In genomic region chr6:83592770-83593394, GRCh38 we compare ENCODE assay signal across 8 cellular contexts.
DNase-seq lines count a peak whose midpoint lies in the region; ATAC-seq, FAIRE-seq and TF ChIP-seq lines count a peak whose summit lies in the region.

No MANE protein-coding gene starts in this region.

- no peaks in the 10 kb centered on the region for H3K79me2 ChIP-seq in endothelial cell of umbilical vein (ENCODE audit: control insufficient read depth, insufficient read depth, low read length)

- POLR2A ChIA-PET in AG04449 (lab: Yijun Ruan, JAX) (no interaction called here), endothelial cell of umbilical vein (lab: Charles Lee) (no interaction called here)

- intact Hi-C loops in endothelial cell of umbilical vein (cut with micrococcal nuclease): no loop called here

- no peaks in the 10 kb centered on the region for H3K4me1 ChIP-seq in endothelial cell of umbilical vein (ENCODE audit: control insufficient read depth, extremely low read depth, insufficient read depth, low read length)

- no peaks in the 10 kb centered on the region for H3K9me1 ChIP-seq in endothelial cell of umbilical vein (replicated peaks; ENCODE audit: control insufficient read depth, extremely low read depth, insufficient read depth, low read length)

- no peaks in the 10 kb centered on the region for H4K20me1 ChIP-seq in endothelial cell of umbilical vein (replicated peaks; ENCODE audit: control insufficient read depth, extremely low read depth, insufficient read depth, low read length)

- H3K4me3 ChIP-seq in AG04449 (ENCODE audit: low read depth, low read length) (no peak overlapping the region), NB4 (ENCODE audit: low read depth, low read length) (no peak overlapping the region), endothelial cell of umbilical vein (replicated peaks in 1 of 3; ENCODE audit: insufficient read depth in 1 of 3, low read depth in 1 of 3, low read length in 3 of 3) (no peak overlapping the region)

- H3K9me3 ChIP-seq in endothelial cell of umbilical vein (replicated peaks; ENCODE audit: control insufficient read depth, insufficient read depth, low read length): no peaks in the 10 kb centered on the region

- CTCF ChIA-PET in AG04449 (lab: Yijun Ruan, JAX) (interaction anchor here (0.8 to 1.6 kb wide), 2 partner anchors 13 to 16 kb away, joined by 3 read pairs; no protein-coding TSS in a partner anchor), endothelial cell of umbilical vein (lab: Charles Lee) (interaction anchor here (1.1 kb wide), 1 partner anchor 11 kb away, joined by 4 read pairs; no protein-coding TSS in a partner anchor)

- H3K27me3 ChIP-seq in endothelial cell of umbilical vein (ENCODE audit: control insufficient read depth in 2 of 2, insufficient read depth in 2 of 2, low read length in 2 of 2): no peaks in the 10 kb centered on the region

- no peak overlapping the region for H2AFZ ChIP-seq in endothelial cell of umbilical vein (ENCODE audit: low read depth, low read length)

- no peak overlapping the region for H3K9ac ChIP-seq in endothelial cell of umbilical vein (replicated peaks; ENCODE audit: extremely low read depth, insufficient read depth, low read length)

- no peaks in the 10 kb centered on the region for H3K27me3 Mint-ChIP-seq in mesothelial cell of epicardium (ENCODE audit: low read depth)
- no peaks in the 10 kb centered on the region for H3K27me3 Mint-ChIP-seq in activated T-cell treated with anti-CD3 and anti-CD28 coated beads, Interleukin-2, amount 50 U/mL, for 4 hours (ENCODE audit: low read depth)

- DNase-seq in AG04449 (ENCODE audit: low read depth, low spot score) (no peak), NB4 (ENCODE audit: low read depth) (peak; percentile 63), endothelial cell of umbilical vein (ENCODE audit: low read depth, low spot score) (peak; percentile 13), mesothelial cell of epicardium (ENCODE audit: low spot score in 2 of 2, unreplicated experiment in 2 of 2) (no peak), NCI-H2081 treated with DMSO at 0.1 percent for 48 hours (lab: John Stamatoyannopoulos, UW) (no peak)
- no peak for DNase-seq in activated T-cell treated with anti-CD3 and anti-CD28 coated beads, Interleukin-2, amount 50 U/mL, for 4 hours

- no TSS peak for BruUV-seq in endothelial cell of umbilical vein (replicated peaks; lab: Mats Ljungman, UMichigan)

- H3K4me2 ChIP-seq in endothelial cell of umbilical vein (ENCODE audit: insufficient read depth, low read length): no peak overlapping the region

- H3K9me3 Mint-ChIP-seq in mesothelial cell of epicardium: no peaks in the 10 kb centered on the region
- H3K9me3 Mint-ChIP-seq in activated T-cell treated with anti-CD3 and anti-CD28 coated beads, Interleukin-2, amount 50 U/mL, for 4 hours: no peaks in the 10 kb centered on the region

- H3K27ac ChIP-seq in endothelial cell of umbilical vein (ENCODE audit: insufficient read depth, low read depth, low read length): no peak overlapping the region

- no peaks in the 10 kb centered on the region for H3K36me3 ChIP-seq in endothelial cell of umbilical vein (ENCODE audit: control insufficient read depth in 2 of 2, extremely low read depth in 1 of 2, insufficient read depth in 2 of 2, low read length in 2 of 2)

- no peak overlapping the region for H3K27ac Mint-ChIP-seq in mesothelial cell of epicardium

- dilution Hi-C loops in endothelial cell of umbilical vein (cut with MboI; ENCODE audit: extremely low pct_ligation_motif_present, low sequenced_read_pairs): no loop called here

- no peaks in the 10 kb centered on the region for H3K36me3 Mint-ChIP-seq in mesothelial cell of epicardium
- no peaks in the 10 kb centered on the region for H3K36me3 Mint-ChIP-seq in activated T-cell treated with anti-CD3 and anti-CD28 coated beads, Interleukin-2, amount 50 U/mL, for 4 hours (ENCODE audit: insufficient read depth)

- ATAC-seq in GM18517 (IDR thresholded peaks at IDR 0.05; ENCODE audit: unreplicated experiment) (peak; percentile 96), HG02840 (IDR thresholded peaks at IDR 0.05; ENCODE audit: low FRiP score, unreplicated experiment) (peak; percentile 95)
- ATAC-seq in activated T-cell treated with anti-CD3 and anti-CD28 coated beads, Interleukin-2, amount 50 U/mL, for 4 hours: no peak

- H3K4me1 Mint-ChIP-seq in mesothelial cell of epicardium: peaks cover 12% of the 10 kb centered on the region
- H3K4me1 Mint-ChIP-seq in activated T-cell treated with anti-CD3 and anti-CD28 coated beads, Interleukin-2, amount 50 U/mL, for 4 hours (ENCODE audit: low read depth): no peaks in the 10 kb centered on the region

- TF ChIP-seq CTCF in AG04449 (IDR thresholded peaks at IDR 0.05; ENCODE audit: insufficient read depth, low read length, missing control alignments) (peak; percentile 59), NB4 (IDR thresholded peaks at IDR 0.05; ENCODE audit: low read depth, low read length) (peak; percentile 80), endothelial cell of umbilical vein (IDR thresholded peaks at IDR 0.05; ENCODE audit: extremely low read depth in 1 of 2, insufficient read depth in 1 of 2, low read depth in 1 of 2, low read length in 2 of 2) (peak; percentile 30 to 37), mesothelial cell of epicardium (IDR thresholded peaks at IDR 0.05; ENCODE audit: unreplicated experiment) (no peak)

- H3K4me3 Mint-ChIP-seq in mesothelial cell of epicardium: no peak overlapping the region
- H3K4me3 Mint-ChIP-seq in activated T-cell treated with anti-CD3 and anti-CD28 coated beads, Interleukin-2, amount 50 U/mL, for 4 hours: no peak overlapping the region

- peak; percentile 62 for FAIRE-seq in endothelial cell of umbilical vein (lab: Jason Lieb, UNC)

- TF ChIP-seq POLR2A in NB4 (IDR thresholded peaks at IDR 0.05; ENCODE audit: extremely low read depth, insufficient read length): no peak
- TF ChIP-seq POLR2A in endothelial cell of umbilical vein (IDR thresholded peaks at IDR 0.05; ENCODE audit: low read depth, low read length): no peak

TF ChIP-seq in endothelial cell of umbilical vein, 7 proteins besides CTCF, POLR2A, EP300 and RAD21:
- no peak for TF ChIP-seq MYC (IDR thresholded peaks at IDR 0.05; ENCODE audit: low read depth, low read length)
- TF ChIP-seq FOS (IDR thresholded peaks at IDR 0.05; ENCODE audit: borderline replicate concordance, insufficient read depth, low read length): no peak
- TF ChIP-seq POLR2AphosphoS5 (IDR thresholded peaks at IDR 0.05; ENCODE audit: insufficient read depth, low read depth, low read length): no peak
- no peak for TF ChIP-seq GATA2 (IDR thresholded peaks at IDR 0.05; ENCODE audit: insufficient read depth, insufficient read length, low read depth, low read length)
- TF ChIP-seq, protein P1, sequence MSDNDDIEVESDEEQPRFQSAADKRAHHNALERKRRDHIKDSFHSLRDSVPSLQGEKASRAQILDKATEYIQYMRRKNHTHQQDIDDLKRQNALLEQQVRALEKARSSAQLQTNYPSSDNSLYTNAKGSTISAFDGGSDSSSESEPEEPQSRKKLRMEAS (IDR thresholded peaks at IDR 0.05; ENCODE audit: insufficient read depth, insufficient read length): no peak
- TF ChIP-seq EZH2 (IDR thresholded peaks at IDR 0.05; ENCODE audit: borderline replicate concordance, low read depth, low read length, severe bottlenecking): no peak
- TF ChIP-seq JUN (IDR thresholded peaks at IDR 0.05; ENCODE audit: borderline replicate concordance, insufficient read depth, insufficient read length, low read depth): no peak

Comparison
In these comparisons a context has a peak if more than half of its experiments do, and no peak if none do; other contexts are left out.
1. DNase-seq: peak in NB4 (single experiment) and endothelial cell of umbilical vein (single experiment); none in AG04449 (single experiment), mesothelial cell of epicardium (0 of 2), activated T-cell treated with anti-CD3 and anti-CD28 coated beads, Interleukin-2, amount 50 U/mL, for 4 hours (single experiment) and NCI-H2081 treated with DMSO at 0.1 percent for 48 hours (single experiment).
2. ATAC-seq: peak in GM18517 (single experiment) and HG02840 (single experiment); none in activated T-cell treated with anti-CD3 and anti-CD28 coated beads, Interleukin-2, amount 50 U/mL, for 4 hours (0 of 2).